In the genomic region with DNA sequence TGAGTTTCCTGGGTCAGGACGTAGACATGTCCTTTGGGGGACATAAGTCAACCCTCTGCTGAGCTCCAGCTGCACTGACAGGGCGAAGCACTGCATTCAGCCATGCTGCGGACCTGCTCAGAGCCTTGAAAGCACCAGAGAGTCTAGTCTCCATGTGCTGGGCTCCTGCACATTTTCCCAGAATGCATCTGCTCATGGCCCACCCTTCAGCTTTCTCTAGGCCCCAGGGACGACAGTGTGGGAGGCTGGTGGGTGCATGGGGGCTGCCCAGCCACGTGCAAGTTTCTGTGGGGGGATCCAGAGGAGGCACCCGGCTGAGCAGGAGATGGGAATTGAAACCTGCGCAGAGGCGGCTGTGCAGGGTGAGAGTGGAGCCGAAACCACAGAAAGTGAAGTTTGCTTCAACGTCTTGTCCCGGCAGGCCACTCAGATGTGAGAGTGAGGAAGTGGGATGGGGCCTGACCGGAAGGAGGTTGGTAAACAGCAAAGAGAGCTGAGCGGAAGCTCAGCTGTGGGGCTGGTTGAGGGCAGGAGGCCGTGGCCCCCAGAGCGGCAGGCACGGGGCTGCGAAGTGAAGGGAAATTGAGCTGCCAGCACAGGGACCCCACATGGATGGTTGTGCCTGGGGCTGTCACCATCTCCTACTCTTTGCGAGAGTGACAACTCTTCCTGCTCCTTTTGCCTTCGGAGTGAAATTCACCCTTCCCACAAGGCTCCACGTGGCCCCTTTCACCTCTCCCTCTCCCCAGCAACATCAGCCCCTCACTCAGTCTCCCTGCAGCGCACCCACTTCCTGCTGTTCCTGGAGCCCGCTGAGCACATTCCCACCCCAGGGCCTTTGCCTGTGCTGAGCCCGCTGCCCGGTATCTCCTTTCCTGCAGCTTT, we compare ENCODE assay signal across 1 cellular context.
TF ChIP-seq lines count a peak whose summit lies in the region.

No MANE protein-coding gene starts in this region.

TF ChIP-seq in K562, 482 proteins besides CTCF, POLR2A, EP300 and RAD21 (continued from another document and continues in another):
- 0 out of 2 replicates have a peak, but pooled peaks have one; percentile 22 for TF ChIP-seq MGA (IDR thresholded peaks at IDR 0.05)
- TF ChIP-seq, protein P1, sequence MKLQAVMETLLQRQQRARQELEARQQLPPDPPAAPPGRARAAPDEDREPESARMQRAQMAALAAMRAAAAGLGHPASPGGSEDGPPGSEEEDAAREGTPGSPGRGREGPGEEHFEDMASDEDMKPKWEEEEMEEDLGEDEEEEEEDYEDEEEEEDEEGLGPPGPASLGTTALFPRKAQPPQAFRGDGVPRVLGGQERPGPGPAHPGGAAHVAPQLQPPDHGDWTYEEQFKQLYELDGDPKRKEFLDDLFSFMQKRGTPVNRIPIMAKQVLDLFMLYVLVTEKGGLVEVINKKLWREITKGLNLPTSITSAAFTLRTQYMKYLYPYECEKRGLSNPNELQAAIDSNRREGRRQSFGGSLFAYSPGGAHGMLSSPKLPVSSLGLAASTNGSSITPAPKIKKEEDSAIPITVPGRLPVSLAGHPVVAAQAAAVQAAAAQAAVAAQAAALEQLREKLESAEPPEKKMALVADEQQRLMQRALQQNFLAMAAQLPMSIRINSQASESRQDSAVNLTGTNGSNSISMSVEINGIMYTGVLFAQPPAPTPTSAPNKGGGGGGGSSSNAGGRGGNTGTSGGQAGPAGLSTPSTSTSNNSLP (IDR thresholded peaks at IDR 0.05; ENCODE audit: borderline replicate concordance, low read depth, low read length): no peak
- TF ChIP-seq MLLT1 (IDR thresholded peaks at IDR 0.05): no peak
- TF ChIP-seq POLR2G (IDR thresholded peaks at IDR 0.05; ENCODE audit: low read depth, low read length): peak; percentile 37
- no peak for TF ChIP-seq CHD1 (IDR thresholded peaks at IDR 0.05; ENCODE audit: low read length)
- TF ChIP-seq SMAD3 (CRISPR knock-in tag; conservative IDR thresholded peaks at IDR 0.05): no peak
- 0 out of 2 replicates have a peak, but pooled peaks have one; percentile 41 for TF ChIP-seq ZNF311 (CRISPR knock-in tag; IDR thresholded peaks at IDR 0.05)
- no peak for TF ChIP-seq CHD4 (IDR thresholded peaks at IDR 0.05; ENCODE audit: insufficient read depth, insufficient replicate concordance, low read depth, low read length, poor library complexity, severe bottlenecking)
- TF ChIP-seq, protein P2, sequence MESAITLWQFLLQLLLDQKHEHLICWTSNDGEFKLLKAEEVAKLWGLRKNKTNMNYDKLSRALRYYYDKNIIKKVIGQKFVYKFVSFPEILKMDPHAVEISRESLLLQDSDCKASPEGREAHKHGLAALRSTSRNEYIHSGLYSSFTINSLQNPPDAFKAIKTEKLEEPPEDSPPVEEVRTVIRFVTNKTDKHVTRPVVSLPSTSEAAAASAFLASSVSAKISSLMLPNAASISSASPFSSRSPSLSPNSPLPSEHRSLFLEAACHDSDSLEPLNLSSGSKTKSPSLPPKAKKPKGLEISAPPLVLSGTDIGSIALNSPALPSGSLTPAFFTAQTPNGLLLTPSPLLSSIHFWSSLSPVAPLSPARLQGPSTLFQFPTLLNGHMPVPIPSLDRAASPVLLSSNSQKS (CRISPR knock-in tag; IDR thresholded peaks at IDR 0.05): no peak
- no peak for TF ChIP-seq CREM (IDR thresholded peaks at IDR 0.05; ENCODE audit: low read depth)
- peak; percentile 68 to 71 for TF ChIP-seq NRF1 (conservative IDR thresholded peaks at IDR 0.05 in 1 of 2, IDR thresholded peaks at IDR 0.05 in 1 of 2)
- no peak for TF ChIP-seq EP400 (IDR thresholded peaks at IDR 0.05)
- TF ChIP-seq ZNF695 (CRISPR knock-in tag; IDR thresholded peaks at IDR 0.05): peak; percentile 19; the same call in 1 of the 2 replicates
- TF ChIP-seq FOXP4 (CRISPR knock-in tag; IDR thresholded peaks at IDR 0.05; ENCODE audit: borderline replicate concordance): no peak
- no peak for TF ChIP-seq PTRF (tag; IDR thresholded peaks at IDR 0.05)
- TF ChIP-seq RNF219 (CRISPR knock-in tag; IDR thresholded peaks at IDR 0.05): no peak
- no peak for TF ChIP-seq POLR3G (IDR thresholded peaks at IDR 0.05; ENCODE audit: extremely low read depth, insufficient read length, insufficient replicate concordance)
- TF ChIP-seq, protein P3, sequence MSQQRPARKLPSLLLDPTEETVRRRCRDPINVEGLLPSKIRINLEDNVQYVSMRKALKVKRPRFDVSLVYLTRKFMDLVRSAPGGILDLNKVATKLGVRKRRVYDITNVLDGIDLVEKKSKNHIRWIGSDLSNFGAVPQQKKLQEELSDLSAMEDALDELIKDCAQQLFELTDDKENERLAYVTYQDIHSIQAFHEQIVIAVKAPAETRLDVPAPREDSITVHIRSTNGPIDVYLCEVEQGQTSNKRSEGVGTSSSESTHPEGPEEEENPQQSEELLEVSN (IDR thresholded peaks at IDR 0.05; ENCODE audit: borderline replicate concordance in 1 of 2, extremely low read depth in 1 of 2, insufficient read depth in 1 of 2, insufficient read length in 1 of 2, low read depth in 1 of 2, low read length in 1 of 2, poor library complexity in 1 of 2, severe bottlenecking in 1 of 2): peak in 1 of 2 experiments; percentile 8
- TF ChIP-seq, protein P4, sequence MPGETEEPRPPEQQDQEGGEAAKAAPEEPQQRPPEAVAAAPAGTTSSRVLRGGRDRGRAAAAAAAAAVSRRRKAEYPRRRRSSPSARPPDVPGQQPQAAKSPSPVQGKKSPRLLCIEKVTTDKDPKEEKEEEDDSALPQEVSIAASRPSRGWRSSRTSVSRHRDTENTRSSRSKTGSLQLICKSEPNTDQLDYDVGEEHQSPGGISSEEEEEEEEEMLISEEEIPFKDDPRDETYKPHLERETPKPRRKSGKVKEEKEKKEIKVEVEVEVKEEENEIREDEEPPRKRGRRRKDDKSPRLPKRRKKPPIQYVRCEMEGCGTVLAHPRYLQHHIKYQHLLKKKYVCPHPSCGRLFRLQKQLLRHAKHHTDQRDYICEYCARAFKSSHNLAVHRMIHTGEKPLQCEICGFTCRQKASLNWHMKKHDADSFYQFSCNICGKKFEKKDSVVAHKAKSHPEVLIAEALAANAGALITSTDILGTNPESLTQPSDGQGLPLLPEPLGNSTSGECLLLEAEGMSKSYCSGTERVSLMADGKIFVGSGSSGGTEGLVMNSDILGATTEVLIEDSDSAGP (CRISPR knock-in tag; IDR thresholded peaks at IDR 0.05): no peak
- TF ChIP-seq, protein P5, sequence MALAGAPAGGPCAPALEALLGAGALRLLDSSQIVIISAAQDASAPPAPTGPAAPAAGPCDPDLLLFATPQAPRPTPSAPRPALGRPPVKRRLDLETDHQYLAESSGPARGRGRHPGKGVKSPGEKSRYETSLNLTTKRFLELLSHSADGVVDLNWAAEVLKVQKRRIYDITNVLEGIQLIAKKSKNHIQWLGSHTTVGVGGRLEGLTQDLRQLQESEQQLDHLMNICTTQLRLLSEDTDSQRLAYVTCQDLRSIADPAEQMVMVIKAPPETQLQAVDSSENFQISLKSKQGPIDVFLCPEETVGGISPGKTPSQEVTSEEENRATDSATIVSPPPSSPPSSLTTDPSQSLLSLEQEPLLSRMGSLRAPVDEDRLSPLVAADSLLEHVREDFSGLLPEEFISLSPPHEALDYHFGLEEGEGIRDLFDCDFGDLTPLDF (CRISPR knock-in tag; IDR thresholded peaks at IDR 0.05): no peak
- TF ChIP-seq ZBTB17 (CRISPR knock-in tag; IDR thresholded peaks at IDR 0.05): 0 out of 2 replicates have a peak, but pooled peaks have one; percentile 25
